In the genomic region with DNA sequence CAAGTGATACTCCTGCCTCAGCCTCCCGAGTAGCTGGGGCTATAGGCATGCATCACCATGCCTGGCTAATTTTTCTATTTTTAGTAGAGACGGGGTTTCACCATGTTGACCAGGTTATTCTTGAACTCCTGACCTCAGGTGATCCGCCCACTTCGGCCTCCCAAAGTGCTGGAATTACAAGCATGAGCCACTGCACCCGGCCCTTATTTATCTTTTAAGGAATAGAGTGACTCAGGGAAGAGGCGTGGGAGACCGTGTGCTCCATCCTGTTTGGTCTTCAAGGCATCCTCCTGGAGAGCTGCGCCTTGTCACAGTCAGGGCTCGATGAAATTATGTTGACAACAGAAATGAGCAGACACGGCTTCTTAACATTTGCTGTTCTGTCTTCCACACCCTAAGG, we compare ENCODE assay signal across 7 cellular contexts. TPM values are rescaled to one million over a fixed set of nuclear protein-coding genes. Genes with fewer than 3 reads are reported as not detected.
DNase-seq lines count a peak whose midpoint lies in the region; TF ChIP-seq lines count a peak whose summit lies in the region.
"Not testable (repeated sequence)": the region's sequence is repeated elsewhere in the genome, so short reads cannot be mapped to it uniquely, and the experiment has no call there.

No MANE protein-coding gene starts in this region.

- not testable (repeated sequence) for H3K9me2 ChIP-seq in GM23248 (ENCODE audit: insufficient read depth)

- H2AFZ ChIP-seq in GM23248 = not testable (repeated sequence)

- CTCF ChIA-PET in AG04450 (lab: Charles Lee) = not testable (repeated sequence)

- H2BK15ac ChIP-seq in mesendoderm (replicated peaks; ENCODE audit: low read depth) = not testable (repeated sequence)

- peak overlapping the region; percentile 52 for H3K27ac ChIP-seq in AG04450 (ENCODE audit: low read depth, low read length)
- H3K27ac ChIP-seq in GM23248; mesendoderm (ENCODE audit: low read depth, low read length): not testable (repeated sequence)

- not testable (repeated sequence) for H2BK120ac ChIP-seq in mesendoderm (ENCODE audit: low read depth, low read length)

- H4K5ac ChIP-seq in mesendoderm (ENCODE audit: low read length) = not testable (repeated sequence)

- H3F3A ChIP-seq in GM23248 (ENCODE audit: insufficient read depth) = not testable (repeated sequence)

- H4K20me1 ChIP-seq in GM23248 (ENCODE audit: insufficient read depth) = not testable (repeated sequence)

- not testable (repeated sequence) for H3K4ac ChIP-seq in mesendoderm (ENCODE audit: low read depth, low read length)

- TF ChIP-seq EP300 in Ishikawa (IDR thresholded peaks at IDR 0.05; ENCODE audit: borderline replicate concordance) = not testable (repeated sequence)

- H3K79me1 ChIP-seq in mesendoderm (ENCODE audit: low read length) = not testable (repeated sequence)

- WGBS in GM23248 (ENCODE audit: low coverage in 1 of 2, low lambda C conversion rate in 2 of 2, missing lambda C conversion rate in 2 of 2), 2 experiments = 56 to 57% methylated on average over 9 to 10 of the region's 10 CpGs
- no CpG with 5 or more reads among the region's 10 CpGs for WGBS in mesendoderm (ENCODE audit: extremely low coverage, insufficient coverage, low lambda C conversion rate)

- not testable (repeated sequence) for H2BK5ac ChIP-seq in mesendoderm (ENCODE audit: low read length)

- TF ChIP-seq RAD21 in Ishikawa (IDR thresholded peaks at IDR 0.05; ENCODE audit: low read depth) = not testable (repeated sequence)

- H3K79me2 ChIP-seq in GM23248 (ENCODE audit: insufficient read depth); mesendoderm (ENCODE audit: control insufficient read depth, insufficient read depth, low read length): not testable (repeated sequence)

- not testable (repeated sequence) for H3K4me2 ChIP-seq in GM23248 (ENCODE audit: unreplicated experiment); mesendoderm (ENCODE audit: low read length)

- in situ Hi-C loops in GM23248 (cut with MboI) = not testable (repeated sequence)

- H3K4me1 ChIP-seq in GM23248 (ENCODE audit: insufficient read depth); mesendoderm (ENCODE audit: control insufficient read depth, low read depth, low read length): not testable (repeated sequence)

- not testable (repeated sequence) for H2AK5ac ChIP-seq in mesendoderm (ENCODE audit: low read length)

- not testable (repeated sequence) for H3K23ac ChIP-seq in mesendoderm (ENCODE audit: low read length)

- not testable (repeated sequence) for H4K8ac ChIP-seq in mesendoderm (ENCODE audit: low read depth, low read length)

- H3K4me3 ChIP-seq in AG04450 (ENCODE audit: low read depth, low read length); GM23248; cardiac fibroblast (replicated peaks in 1 of 2; ENCODE audit: low read depth in 2 of 2, low read length in 2 of 2); mesendoderm (ENCODE audit: low read length): not testable (repeated sequence)

- H3K9ac ChIP-seq in GM23248; mesendoderm (ENCODE audit: low read length): not testable (repeated sequence)

- not testable (repeated sequence) for H3K27me3 ChIP-seq in AG04450 (ENCODE audit: control insufficient read depth, insufficient read depth, low read length); GM23248 (replicated peaks; ENCODE audit: insufficient read depth); mesendoderm (ENCODE audit: insufficient read depth, low read length, poor library complexity)

- not testable (repeated sequence) for H3K56ac ChIP-seq in mesendoderm (ENCODE audit: low read length)

- not testable (repeated sequence) for DNase-seq in AG04450 (ENCODE audit: low read depth, low spot score)
- peak; percentile 63 for DNase-seq in GM23248
- peak; percentile 39 for DNase-seq in SW480 (ENCODE audit: low spot score)
- DNase-seq in cardiac fibroblast (ENCODE audit: low read depth in 2 of 2) = peak; percentile 55 to 65
- DNase-seq in hepatic stellate cell (ENCODE audit: low spot score) = peak; percentile 72
- peak; percentile 66 for DNase-seq in mesendoderm

- POLR2A ChIA-PET in AG04450 (lab: Yijun Ruan, JAX) = interaction anchor here (1.3 kb wide), 1 partner anchor 41 kb away, joined by 4 read pairs; no protein-coding TSS in a partner anchor

- not testable (repeated sequence) for H3K18ac ChIP-seq in mesendoderm (ENCODE audit: low read length)

- not testable (repeated sequence) for TF ChIP-seq CTCF in AG04450 (IDR thresholded peaks at IDR 0.05; ENCODE audit: low read depth, low read length); cardiac fibroblast (IDR thresholded peaks at IDR 0.05; ENCODE audit: low read depth, low read length)

- not testable (repeated sequence) for H3K36me3 ChIP-seq in GM23248 (ENCODE audit: low read depth); mesendoderm (ENCODE audit: control insufficient read depth, insufficient read depth, low read length)

- not testable (repeated sequence) for H3K9me3 ChIP-seq in AG04450 (ENCODE audit: control insufficient read depth, insufficient read depth, low read length); GM23248 (ENCODE audit: low read depth)

TF ChIP-seq in Ishikawa, 13 proteins besides CTCF, POLR2A, EP300 and RAD21:
- 0 out of 2 replicates have a peak, but pooled peaks have one; percentile 28 for TF ChIP-seq TEAD4 (IDR thresholded peaks at IDR 0.05)

RNA-seq across cellular contexts. Expression of a gene that starts 12.7 kb away (rescaled TPM):
- polyA plus RNA-seq in AG04450 (2011; rRNA removed) = 0.10 and 0.16 TPM in 2 replicates
- polyA minus RNA-seq in AG04450 (2011; rRNA and poly(A)+ RNA removed) = not detected in 2 replicates
- 0.13 and 0.54 TPM in 2 replicates for total RNA-seq in GM23248 (2014; rRNA removed; shearing (Covaris generic))
- not detected in 2 replicates for polyA plus RNA-seq in GM23248 (2016; fragmentation: Nextera tagmentation; extraction: Ambion mirVana)
- polyA plus RNA-seq in mesendoderm (2013, experiment 1 of 2) = 26.7 TPM
- 27.5 TPM for polyA plus RNA-seq in mesendoderm (2013, experiment 2 of 2)

RNA-seq across cellular contexts. Expression of a gene that starts 37.7 kb away (rescaled TPM):
- polyA plus RNA-seq in AG04450 (2011; rRNA removed) (12.9 and 16.2 TPM in 2 replicates), GM23248 (2016; fragmentation: Nextera tagmentation; extraction: Ambion mirVana) (18.2 and 18.9 TPM in 2 replicates)
- polyA minus RNA-seq in AG04450 (2011; rRNA and poly(A)+ RNA removed) = 14.6 and 18.4 TPM in 2 replicates
- 20.0 and 24.0 TPM in 2 replicates for total RNA-seq in GM23248 (2014; rRNA removed; shearing (Covaris generic))
- 9.1 TPM for polyA plus RNA-seq in mesendoderm (2013, experiment 1 of 2)
- polyA plus RNA-seq in mesendoderm (2013, experiment 2 of 2) = 9.0 TPM
